7 cellular contexts compared by ENCODE assay signal in genomic region chr1:36149973-36150295, GRCh38. TPM values are rescaled to one million over a fixed set of nuclear protein-coding genes. Genes with fewer than 3 reads are reported as not detected.
DNase-seq lines count a peak whose midpoint lies in the region; ATAC-seq lines count a peak whose summit lies in the region.

No MANE protein-coding gene starts in this region.

- peak overlapping the region; percentile 98 for H3K4me3 Mint-ChIP-seq in activated CD4-positive, alpha-beta memory T cell treated with anti-CD3 and anti-CD28 coated beads, Interleukin-2, amount 10 ng/mL, durations not matched to agents 7 days and 5 days
- H3K4me3 Mint-ChIP-seq in stimulated activated naive CD8-positive, alpha-beta T cell treated with anti-CD3 and anti-CD28 coated beads, Interleukin-15, amount 100 ng/mL, for 72 hours, result peak overlapping the region; percentile 94 to 99

- H3K4me3 ChIP-seq in iPS-15b (ENCODE audit: low read depth, low read length), result peak overlapping the region; percentile 48

- no peak overlapping the region for H3K9ac ChIP-seq in iPS-15b (ENCODE audit: low read depth, low read length)

- peaks cover 44% of the 10 kb centered on the region for H3K27me3 ChIP-seq in iPS-15b (ENCODE audit: control insufficient read depth, insufficient read depth, low read length)

- CTCF ChIA-PET in activated CD4-positive, alpha-beta memory T cell treated with anti-CD3 and anti-CD28 coated beads, Interleukin-2, amount 10 ng/mL, durations not matched to agents 7 days and 5 days (lab: Charles Lee), result interaction anchor here (0.6 to 4.6 kb wide), 42 partner anchors 11 to 314 kb away, joined by 3 to 123 read pairs (median 5); partner anchors contain the start of genes AGO1, EVA1B, LSM10 and MRPS15

- H3K9me3 ChIP-seq in iPS-15b (ENCODE audit: control insufficient read depth, insufficient read depth, low read length), result no peaks in the 10 kb centered on the region

- no peaks in the 10 kb centered on the region for H3K36me3 ChIP-seq in iPS-15b (ENCODE audit: control insufficient read depth, insufficient read depth, low read length)

- peaks cover 18% of the 10 kb centered on the region for H3K36me3 Mint-ChIP-seq in activated CD4-positive, alpha-beta memory T cell treated with anti-CD3 and anti-CD28 coated beads, Interleukin-2, amount 10 ng/mL, durations not matched to agents 7 days and 5 days (ENCODE audit: low read depth)

- ATAC-seq in HG03439 (IDR thresholded peaks at IDR 0.05; ENCODE audit: unreplicated experiment) (peak; percentile 0), GM18498 (IDR thresholded peaks at IDR 0.05; ENCODE audit: unreplicated experiment) (no peak)
- ATAC-seq in stimulated activated naive CD8-positive, alpha-beta T cell treated with anti-CD3 and anti-CD28 coated beads, Interleukin-15, amount 100 ng/mL, for 72 hours, result no peak

- no peaks in the 10 kb centered on the region for H3K9me3 Mint-ChIP-seq in activated CD4-positive, alpha-beta memory T cell treated with anti-CD3 and anti-CD28 coated beads, Interleukin-2, amount 10 ng/mL, durations not matched to agents 7 days and 5 days
- H3K9me3 Mint-ChIP-seq in stimulated activated naive CD8-positive, alpha-beta T cell treated with anti-CD3 and anti-CD28 coated beads, Interleukin-15, amount 100 ng/mL, for 72 hours, result no peaks in the 10 kb centered on the region

- no peaks in the 10 kb centered on the region for H3K27me3 Mint-ChIP-seq in activated CD4-positive, alpha-beta memory T cell treated with anti-CD3 and anti-CD28 coated beads, Interleukin-2, amount 10 ng/mL, durations not matched to agents 7 days and 5 days
- no peaks in the 10 kb centered on the region for H3K27me3 Mint-ChIP-seq in stimulated activated naive CD8-positive, alpha-beta T cell treated with anti-CD3 and anti-CD28 coated beads, Interleukin-15, amount 100 ng/mL, for 72 hours

- peak overlapping the region; percentile 93 for H3K27ac Mint-ChIP-seq in activated CD4-positive, alpha-beta memory T cell treated with anti-CD3 and anti-CD28 coated beads, Interleukin-2, amount 10 ng/mL, durations not matched to agents 7 days and 5 days
- peak overlapping the region; percentile 98 for H3K27ac Mint-ChIP-seq in stimulated activated naive CD8-positive, alpha-beta T cell treated with anti-CD3 and anti-CD28 coated beads, Interleukin-15, amount 100 ng/mL, for 72 hours

- POLR2A ChIA-PET in activated CD4-positive, alpha-beta memory T cell treated with anti-CD3 and anti-CD28 coated beads, Interleukin-2, amount 10 ng/mL, durations not matched to agents 7 days and 5 days (lab: Charles Lee), result interaction anchor here (0.6 to 6.2 kb wide), 21 partner anchors 11 to 272 kb away, joined by 3 to 193 read pairs (median 6); partner anchors contain the start of genes AGO3, EVA1B, SH3D21 and STK40

- peaks cover 10% of the 10 kb centered on the region for H3K4me1 ChIP-seq in iPS-15b (ENCODE audit: control insufficient read depth, insufficient read depth, low read length)

- peaks cover 67% of the 10 kb centered on the region for H3K4me1 Mint-ChIP-seq in activated CD4-positive, alpha-beta memory T cell treated with anti-CD3 and anti-CD28 coated beads, Interleukin-2, amount 10 ng/mL, durations not matched to agents 7 days and 5 days
- peaks cover 80% of the 10 kb centered on the region for H3K4me1 Mint-ChIP-seq in stimulated activated naive CD8-positive, alpha-beta T cell treated with anti-CD3 and anti-CD28 coated beads, Interleukin-15, amount 100 ng/mL, for 72 hours

- DNase-seq in activated CD4-positive, alpha-beta memory T cell treated with anti-CD3 and anti-CD28 coated beads, Interleukin-2, amount 10 ng/mL, durations not matched to agents 7 days and 5 days, result no peak
- no peak for DNase-seq in stimulated activated naive CD8-positive, alpha-beta T cell treated with anti-CD3 and anti-CD28 coated beads, Interleukin-15, amount 100 ng/mL, for 72 hours
- no peak for DNase-seq in RKO (ENCODE audit: low spot score)
- no peak for DNase-seq in RPMI8226

RNA-seq across cellular contexts. Expression of gene TRAPPC3, which starts 0.6 kb away (rescaled TPM):
- 10 to 100 TPM; 57.2 to 58.4 TPM for total RNA-seq in activated CD4-positive, alpha-beta memory T cell treated with anti-CD3 and anti-CD28 coated beads, Interleukin-2, amount 10 ng/mL, durations not matched to agents 7 days and 5 days

RNA-seq across cellular contexts. Expression of gene MAP7D1, which starts 6.0 kb away (rescaled TPM):
- total RNA-seq in activated CD4-positive, alpha-beta memory T cell treated with anti-CD3 and anti-CD28 coated beads, Interleukin-2, amount 10 ng/mL, durations not matched to agents 7 days and 5 days, result 100 to 1,000 TPM; 215 to 221 TPM

RNA-seq across cellular contexts. Expression of gene COL8A2, which starts 24.9 kb away (rescaled TPM):
- total RNA-seq in activated CD4-positive, alpha-beta memory T cell treated with anti-CD3 and anti-CD28 coated beads, Interleukin-2, amount 10 ng/mL, durations not matched to agents 7 days and 5 days, result not detected
